14 cellular contexts compared by ENCODE assay signal in genomic region chr16:10620120-10620519, GRCh38. TPM values are rescaled to one million over a fixed set of nuclear protein-coding genes. Genes with fewer than 3 reads are reported as not detected.
"Had no signal": no experiment of that assay in that cellular context is flagged by ENCODE, and none has a peak within 500 bp of the region (broad histone marks: within the 10 kb centered on the region; RNA-seq: fewer than 3 reads in every experiment).

No MANE protein-coding gene starts in this region.

- DNase-seq: activated CD4-positive, CD25-positive, alpha-beta regulatory T cell treated with anti-CD3 and anti-CD28 coated beads, Interleukin-2, amount 50 U/mL, for 72 hours; activated CD8-positive, alpha-beta memory T cell treated with anti-CD3 and anti-CD28 coated beads, Interleukin-2, amount 10 ng/mL, durations not matched to agents 7 days and 5 days; activated effector memory CD4-positive, alpha-beta T cell treated with anti-CD3 and anti-CD28 coated beads, Interleukin-2, amount 50 U/mL, for 16 hours; activated T-cell treated with anti-CD3 and anti-CD28 coated beads, Interleukin-2, amount 50 U/mL, for 24 hours; dermis blood vessel endothelial cell; spleen; stimulated activated naive CD4-positive, alpha-beta T cell treated with Interleukin-2 at 50 U/mL for 16 hours; T-helper 9 cell had no signal

- H3K36me3 ChIP-seq: neutrophil, spleen had no signal

- H3K9me3 ChIP-seq: neutrophil, spleen had no signal

- H3K4me1 Mint-ChIP-seq: activated CD8-positive, alpha-beta memory T cell treated with anti-CD3 and anti-CD28 coated beads, Interleukin-2, amount 10 ng/mL, durations not matched to agents 7 days and 5 days had no signal

- ATAC-seq: activated CD8-positive, alpha-beta memory T cell treated with anti-CD3 and anti-CD28 coated beads, Interleukin-2, amount 10 ng/mL, durations not matched to agents 7 days and 5 days; left lobe of liver had no signal

- H3K27ac ChIP-seq: neutrophil, spleen had no signal

- H3K27ac Mint-ChIP-seq: activated CD8-positive, alpha-beta memory T cell treated with anti-CD3 and anti-CD28 coated beads, Interleukin-2, amount 10 ng/mL, durations not matched to agents 7 days and 5 days; activated naive CD8-positive, alpha-beta T cell; activated T-cell treated with anti-CD3 and anti-CD28 coated beads, Interleukin-2, amount 50 U/mL, for 24 hours had no signal

- FAIRE-seq: endometrium, islet of Langerhans had no signal

- H3K9me3 Mint-ChIP-seq: activated T-cell treated with anti-CD3 and anti-CD28 coated beads, Interleukin-2, amount 50 U/mL, for 24 hours; brain had no signal

- H3K4me3 Mint-ChIP-seq: activated CD8-positive, alpha-beta memory T cell treated with anti-CD3 and anti-CD28 coated beads, Interleukin-2, amount 10 ng/mL, durations not matched to agents 7 days and 5 days; activated naive CD8-positive, alpha-beta T cell; activated T-cell treated with anti-CD3 and anti-CD28 coated beads, Interleukin-2, amount 50 U/mL, for 24 hours had no signal

- H3K36me3 Mint-ChIP-seq: activated CD8-positive, alpha-beta memory T cell treated with anti-CD3 and anti-CD28 coated beads, Interleukin-2, amount 10 ng/mL, durations not matched to agents 7 days and 5 days; activated naive CD8-positive, alpha-beta T cell; brain had no signal

RNA-seq across cellular contexts. Expression of gene EMP2, which starts 39.7 kb away (rescaled TPM):
- total RNA-seq: activated CD8-positive, alpha-beta memory T cell treated with anti-CD3 and anti-CD28 coated beads, Interleukin-2, amount 10 ng/mL, durations not matched to agents 7 days and 5 days had no signal
